14 cellular contexts compared by ENCODE assay signal in the genomic region with DNA sequence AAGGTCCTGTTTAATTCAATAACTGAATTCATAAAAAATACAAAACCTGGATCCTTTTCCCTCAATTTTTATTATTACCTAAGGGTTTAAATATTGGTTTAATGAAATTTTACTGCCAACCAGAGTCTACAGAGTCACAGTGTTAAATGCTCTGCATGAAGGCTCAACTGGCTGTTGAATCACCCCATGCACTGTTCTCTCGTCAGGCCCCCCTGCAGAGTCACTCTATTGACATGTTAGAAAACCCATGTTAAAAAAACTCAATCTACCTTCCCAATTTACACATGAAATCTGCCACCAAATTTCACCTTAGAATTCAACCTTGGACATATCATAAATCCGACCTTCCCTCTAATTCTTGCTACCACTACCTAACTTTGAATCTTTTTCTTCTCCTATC.
"Had no signal": no experiment of that assay in that cellular context is flagged by ENCODE, and none has a peak within 500 bp of the region (broad histone marks: within the 10 kb centered on the region; RNA-seq: fewer than 3 reads in every experiment).

No MANE protein-coding gene starts in this region.

- H3K9me3 ChIP-seq: breast epithelium, tibial nerve, vagina had no signal

- H3K27ac Mint-ChIP-seq: activated CD4-positive, alpha-beta memory T cell treated with anti-CD3 and anti-CD28 coated beads, Interleukin-2, amount 10 ng/mL, durations not matched to agents 7 days and 5 days; progenitor cell of endocrine pancreas had no signal

- H3K4me3 ChIP-seq: breast epithelium, tibial nerve, vagina had no signal

- H3K27ac ChIP-seq: breast epithelium, tibial nerve, vagina, WERI-Rb-1 had no signal

- H3K4me1 ChIP-seq: breast epithelium, tibial nerve, vagina had no signal

- ATAC-seq: left ventricle myocardium superior had no signal

- H3K4me1 Mint-ChIP-seq: neural crest cell had no signal

- H3K9me3 Mint-ChIP-seq: activated CD4-positive, alpha-beta memory T cell treated with anti-CD3 and anti-CD28 coated beads, Interleukin-2, amount 10 ng/mL, durations not matched to agents 7 days and 5 days; neural crest cell had no signal

- H3K36me3 ChIP-seq: breast epithelium had no signal

- H3K27me3 Mint-ChIP-seq: activated CD4-positive, alpha-beta memory T cell treated with anti-CD3 and anti-CD28 coated beads, Interleukin-2, amount 10 ng/mL, durations not matched to agents 7 days and 5 days; progenitor cell of endocrine pancreas had no signal

- DNase-seq: activated CD4-positive, alpha-beta memory T cell treated with anti-CD3 and anti-CD28 coated beads, Interleukin-2, amount 10 ng/mL, durations not matched to agents 7 days and 5 days; activated CD4-positive, alpha-beta T cell treated with anti-CD3 and anti-CD28 coated beads for 4 hours; activated CD8-positive, alpha-beta memory T cell treated with anti-CD3 and anti-CD28 coated beads, Interleukin-2, amount 50 U/mL, for 4 hours; cortex of kidney; head of caudate nucleus; left ventricle myocardium superior; stimulated activated naive CD4-positive, alpha-beta T cell treated with Interleukin-2 at 50 U/mL for 16 hours; T-helper 2 cell; WERI-Rb-1 had no signal

- H3K4me3 Mint-ChIP-seq: activated CD4-positive, alpha-beta memory T cell treated with anti-CD3 and anti-CD28 coated beads, Interleukin-2, amount 10 ng/mL, durations not matched to agents 7 days and 5 days; neural crest cell had no signal

- H3K27me3 ChIP-seq: breast epithelium, tibial nerve, vagina had no signal
